ENCODE assay signal across 8 cellular contexts in genomic region chr19:41135390-41136384, GRCh38. TPM values are rescaled to one million over a fixed set of nuclear protein-coding genes. Genes with fewer than 3 reads are reported as not detected.
DNase-seq lines count a peak whose midpoint lies in the region; ATAC-seq lines count a peak whose summit lies in the region.
"Not testable (repeated sequence)": the region's sequence is repeated elsewhere in the genome, so short reads cannot be mapped to it uniquely, and the experiment has no call there.

No MANE protein-coding gene starts in this region.

- ATAC-seq in HG03521 (IDR thresholded peaks at IDR 0.05; ENCODE audit: unreplicated experiment) (peak; percentile 43), esophagus mucosa (peak; percentile 87)

- not testable (repeated sequence) for H3K27ac ChIP-seq in BLaER1

- peak; percentile 61 for DNase-seq in activated CD4-positive, CD25-positive, alpha-beta regulatory T cell treated with anti-CD3 and anti-CD28 coated beads, Interleukin-2, amount 50 U/mL, for 72 hours
- DNase-seq in amygdala (lab: John Stamatoyannopoulos, UW) (peak in 33 of 56 donors; percentile 2 to 63 (median 17)), inferior parietal cortex (ENCODE audit: extremely low spot score) (peak; percentile 17), nucleus accumbens (lab: John Stamatoyannopoulos, UW) (peak in 40 of 56 donors; percentile 1 to 74 (median 32))
- DNase-seq in stimulated activated CD8-positive, alpha-beta memory T cell treated with anti-CD3 and anti-CD28 coated beads, Interleukin-12 subunit alpha, Interleukin-12 subunit beta, amount 100 ng/mL, for 24 hours (ENCODE audit: extremely low read depth), result peak; percentile 8

- H3K4me1 ChIP-seq in BLaER1, result not testable (repeated sequence)

- not testable (repeated sequence) for H3K4me3 ChIP-seq in BLaER1

- H3K9me3 ChIP-seq in BLaER1, result not testable (repeated sequence)

- not testable (repeated sequence) for H4K20me1 ChIP-seq in BLaER1

- not testable (repeated sequence) for H3K9ac ChIP-seq in BLaER1

- not testable (repeated sequence) for H3K36me3 ChIP-seq in BLaER1

- H3K4me2 ChIP-seq in BLaER1, result 0 out of 2 replicates have a peak overlapping the region, but pooled peaks have one; percentile 9

- not testable (repeated sequence) for H3K27me3 ChIP-seq in BLaER1

RNA-seq across cellular contexts. Expression of gene CYP2F1, which starts 21.5 kb away (rescaled TPM):
- total RNA-seq in esophagus mucosa, result 0.36 TPM

RNA-seq across cellular contexts. Expression of gene CYP2A13, which starts 47.4 kb away (rescaled TPM):
- total RNA-seq in esophagus mucosa, result not detected

RNA-seq across cellular contexts. Expression of gene CYP2S1, which starts 57.3 kb away (rescaled TPM):
- total RNA-seq in esophagus mucosa, result 10.4 TPM

Comparison
In these comparisons a context has a peak if more than half of its experiments do, and no peak if none do; other contexts are left out.
1. DNase-seq: peak in every context shown above with its lines; median percentile 61 in activated CD4-positive, CD25-positive, alpha-beta regulatory T cell treated with anti-CD3 and anti-CD28 coated beads, Interleukin-2, amount 50 U/mL, for 72 hours; 32 in nucleus accumbens; 17 in amygdala; 17 in inferior parietal cortex; 8 in stimulated activated CD8-positive, alpha-beta memory T cell treated with anti-CD3 and anti-CD28 coated beads, Interleukin-12 subunit alpha, Interleukin-12 subunit beta, amount 100 ng/mL, for 24 hours.